7 cellular contexts compared by ENCODE assay signal in genomic region chr18:47150029-47150823, GRCh38. TPM values are rescaled to one million over a fixed set of nuclear protein-coding genes. Genes with fewer than 3 reads are reported as not detected.
DNase-seq lines count a peak whose midpoint lies in the region; ATAC-seq, FAIRE-seq and TF ChIP-seq lines count a peak whose summit lies in the region.

Gene HDHD2 (minus strand): TSS chr18:47150500. CDS start chr18:47136439, 14,061 bp downstream.

- H3K9me3 Mint-ChIP-seq in astrocyte (ENCODE audit: unreplicated experiment): no peaks in the 10 kb centered on the region

- DNase-seq in NCI-H1694 (lab: John Stamatoyannopoulos, UW): peak; percentile 58
- peak; percentile 55 for DNase-seq in T-helper 22 cell (ENCODE audit: low read depth)
- DNase-seq in astrocyte (ENCODE audit: low read depth): peak; percentile 66
- DNase-seq in hepatic stellate cell (ENCODE audit: low spot score): peak; percentile 84
- peak; percentile 97 for DNase-seq in retina

- TF ChIP-seq CTCF in astrocyte (IDR thresholded peaks at IDR 0.05; ENCODE audit: insufficient read depth, low read depth, low read length): no peak

- peak within 1 kb of the TSS; percentile 97 for H3K4me2 ChIP-seq in astrocyte (ENCODE audit: low read length)

- peaks cover 47% of the 10 kb centered on the region for H3K79me2 ChIP-seq in astrocyte (ENCODE audit: insufficient read depth, low read length)

- no peak for FAIRE-seq in astrocyte (lab: Jason Lieb, UNC)

- no peaks in the 10 kb centered on the region for H3K27me3 Mint-ChIP-seq in astrocyte (ENCODE audit: low read depth, unreplicated experiment)

- H3K27me3 ChIP-seq in astrocyte (ENCODE audit: insufficient read depth, low read length): no peaks in the 10 kb centered on the region

- H3K4me1 Mint-ChIP-seq in astrocyte (ENCODE audit: low read depth, unreplicated experiment): peaks cover 14% of the 10 kb centered on the region

- peaks cover 13% of the 10 kb centered on the region for H3K4me1 ChIP-seq in astrocyte (ENCODE audit: insufficient read depth, low read length)

- H3K9ac ChIP-seq in astrocyte (ENCODE audit: low read length): peak within 1 kb of the TSS; percentile 94

- H3K27ac Mint-ChIP-seq in astrocyte (ENCODE audit: unreplicated experiment): peak within 1 kb of the TSS; percentile 97

- H3K4me3 ChIP-seq in astrocyte (ENCODE audit: insufficient read depth, low read depth, low read length): peak within 1 kb of the TSS; percentile 90

- peak within 1 kb of the TSS; percentile 95 for H3K4me3 Mint-ChIP-seq in astrocyte (ENCODE audit: unreplicated experiment)

- peak within 1 kb of the TSS; percentile 98 for H2AFZ ChIP-seq in astrocyte (ENCODE audit: low read depth, low read length)

- peak within 1 kb of the TSS; percentile 86 for H3K27ac ChIP-seq in astrocyte (ENCODE audit: low read depth, low read length)

- H3K9me3 ChIP-seq in astrocyte (ENCODE audit: insufficient read depth, low read depth, low read length): no peaks in the 10 kb centered on the region

- ATAC-seq in GM18498 (IDR thresholded peaks at IDR 0.05; ENCODE audit: unreplicated experiment) (peak; percentile 92), HG02852 (IDR thresholded peaks at IDR 0.05; ENCODE audit: unreplicated experiment) (peak; percentile 91)

- peaks cover 16% of the 10 kb centered on the region for H4K20me1 ChIP-seq in astrocyte (ENCODE audit: insufficient read depth, low read length)

- peaks cover 10% of the 10 kb centered on the region for H3K36me3 ChIP-seq in astrocyte (ENCODE audit: insufficient read depth, low read length)

- no peaks in the 10 kb centered on the region for H3K36me3 Mint-ChIP-seq in astrocyte (ENCODE audit: low read depth, unreplicated experiment)

RNA-seq across cellular contexts. Expression of gene HDHD2, which starts in this region (rescaled TPM):
- total RNA-seq in astrocyte: 23.5 and 24.2 TPM in 2 replicates

Comparison
In these comparisons a context has a peak if more than half of its experiments do, and no peak if none do; other contexts are left out.
1. Peak in every context shown above with its lines: DNase-seq, ATAC-seq, H3K4me3 ChIP-seq and H3K27ac ChIP-seq.